ENCODE assay signal across 23 cellular contexts in the genomic region with DNA sequence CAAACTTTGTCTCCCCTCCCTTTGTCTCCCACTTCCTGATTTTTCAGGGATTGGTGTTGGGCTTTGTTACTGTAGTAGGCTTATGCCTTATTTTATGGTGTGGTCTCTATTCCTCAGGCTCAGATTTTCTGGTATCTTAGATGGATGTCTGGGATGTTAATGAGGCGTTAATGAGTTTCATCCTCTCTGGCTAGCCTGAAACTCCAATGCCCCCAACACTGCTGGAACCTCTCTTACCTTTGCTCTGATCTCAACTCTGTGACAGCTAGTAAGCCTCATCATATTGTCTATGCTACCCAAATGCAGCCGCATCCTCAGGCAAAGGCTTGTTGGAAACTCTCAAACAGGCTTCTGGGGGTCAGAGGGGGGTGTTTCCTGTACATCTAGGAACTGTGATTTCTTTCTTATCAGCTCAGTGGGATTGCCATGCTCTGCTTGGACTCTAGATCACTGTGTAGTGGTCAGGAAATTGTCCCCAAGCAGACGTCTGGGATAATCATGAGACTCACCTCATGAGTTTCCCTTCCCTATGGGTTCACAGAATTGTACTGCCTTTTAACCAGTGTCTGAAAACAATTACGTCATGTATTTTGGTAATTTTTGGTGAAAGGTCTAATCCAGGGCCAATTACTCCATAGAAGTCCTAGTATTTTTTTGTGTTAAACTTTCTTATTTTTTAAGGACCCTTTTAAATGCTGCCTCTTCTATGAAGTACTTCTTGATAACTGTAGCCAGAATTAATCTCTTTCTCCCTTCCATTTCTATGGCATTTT.
A peak's percentile ranks its signal among the peaks of the same experiment; 100 is the strongest.
DNase-seq lines count a peak whose midpoint lies in the region; ATAC-seq, FAIRE-seq and TF ChIP-seq lines count a peak whose summit lies in the region.
"Had no signal": no experiment of that assay in that cellular context is flagged by ENCODE, and none has a peak within 500 bp of the region (broad histone marks: within the 10 kb centered on the region; RNA-seq: fewer than 3 reads in every experiment).

No MANE protein-coding gene starts in this region.

- H3K9ac ChIP-seq in HepG2 (ENCODE audit: insufficient read depth, low read depth, low read length) (no peak overlapping the region), K562 (ENCODE audit: insufficient read depth in 1 of 2, low read depth in 2 of 2, low read length in 2 of 2) (no peak overlapping the region), mesenchymal stem cell (ENCODE audit: low read length) (no peak overlapping the region), Karpas-422 (ENCODE audit: low read length) (no peak overlapping the region)
- H3K9ac ChIP-seq: BLaER1, GM23248 had no signal

- no peak for TF ChIP-seq RAD21 in HepG2 (CRISPR knock-in tag; IDR thresholded peaks at IDR 0.05)
- no peak for TF ChIP-seq RAD21 in K562 (CRISPR knock-in tag; conservative IDR thresholded peaks at IDR 0.05 in 1 of 2, IDR thresholded peaks at IDR 0.05 in 1 of 2)

- POLR2A ChIA-PET in HepG2 (lab: Yijun Ruan, JAX) (no interaction called here), K562 (lab: Yijun Ruan, JAX) (no interaction called here)

- DNase-seq in HepG2 (ENCODE audit: low spot score) (no peak), right lobe of liver (no peak), K562 (ENCODE audit: extremely low read depth in 1 of 4, low spot score in 3 of 4) (no peak), mesenchymal stem cell (no peak), GM19239 (ENCODE audit: insufficient read length, low spot score) (no peak), Peyer's patch (no peak), Karpas-422 (no peak), H7 (no peak)
- DNase-seq: CD4-positive, CD25-positive, alpha-beta regulatory T cell; CD8-positive, alpha-beta memory T cell; DMS 273 treated with DMSO at 0.1 percent for 48 hours; DMS79; EL; GF-D8; GM23248; HCEC 1CT had no signal

- H4K8ac ChIP-seq in mesenchymal stem cell (ENCODE audit: low read length): no peak overlapping the region

- no peaks in the 10 kb centered on the region for H3K27me3 ChIP-seq in HepG2 (ENCODE audit: control insufficient read depth in 1 of 2, insufficient read depth in 2 of 2, low read length in 2 of 2)
- H3K27me3 ChIP-seq in right lobe of liver: no peaks in the 10 kb centered on the region
- peaks cover 2 to 5% of the 10 kb centered on the region in 2 experiments; a peak in 4 of 5 replicates for H3K27me3 ChIP-seq in K562 (ENCODE audit: control insufficient read depth in 2 of 2, insufficient read depth in 2 of 2, low read length in 2 of 2)
- H3K27me3 ChIP-seq in mesenchymal stem cell (ENCODE audit: control insufficient read depth in 1 of 2, insufficient read depth in 1 of 2, low read length in 2 of 2): peaks cover 0 to 3% of the 10 kb centered on the region in 2 experiments
- no peaks in the 10 kb centered on the region for H3K27me3 ChIP-seq in Peyer's patch
- no peaks in the 10 kb centered on the region for H3K27me3 ChIP-seq in Karpas-422 (ENCODE audit: low read length)
- H3K27me3 ChIP-seq in H7 (ENCODE audit: control insufficient read depth, insufficient read depth, low read length): no peaks in the 10 kb centered on the region
- H3K27me3 ChIP-seq: BLaER1 had no signal

- H3K4ac ChIP-seq in mesenchymal stem cell (ENCODE audit: low read depth in 1 of 2, low read length in 2 of 2): no peak overlapping the region

- H2BK120ac ChIP-seq in mesenchymal stem cell (ENCODE audit: low read depth, low read length): no peak overlapping the region

- no peak overlapping the region for H4K91ac ChIP-seq in mesenchymal stem cell (ENCODE audit: low read length)

- in situ Hi-C loops in HepG2 (cut with HindIII; ENCODE audit: extremely low pct_ligation_motif_present, low pct_unique_long_range_greater_than_20kb): no loop called here
- in situ Hi-C loops in K562 (cut with MboI): no loop called here

- no peak for TF ChIP-seq POLR2A in HepG2 (IDR thresholded peaks at IDR 0.05; ENCODE audit: insufficient read depth in 1 of 2, low read depth in 2 of 2, low read length in 2 of 2)
- no peak for TF ChIP-seq POLR2A in right lobe of liver (IDR thresholded peaks at IDR 0.05)
- TF ChIP-seq POLR2A in K562 (conservative IDR thresholded peaks at IDR 0.05): no peak
- TF ChIP-seq POLR2A in Peyer's patch (IDR thresholded peaks at IDR 0.05): no peak

- no peak overlapping the region for H3K18ac ChIP-seq in mesenchymal stem cell (ENCODE audit: low read depth in 1 of 2, low read length in 2 of 2)

- H3K79me2 ChIP-seq in HepG2 (ENCODE audit: insufficient read depth, low read length): no peaks in the 10 kb centered on the region
- H3K79me2 ChIP-seq in K562 (ENCODE audit: control insufficient read depth, insufficient read depth, low read length): no peaks in the 10 kb centered on the region
- H3K79me2 ChIP-seq in Karpas-422 (ENCODE audit: low read length): no peaks in the 10 kb centered on the region

- no peaks in the 10 kb centered on the region for H3K79me1 ChIP-seq in mesenchymal stem cell (replicated peaks; ENCODE audit: low read length, poor library complexity, severe bottlenecking)

- ATAC-seq in HepG2 (no peak), right lobe of liver (no peak), K562 (no peak)

- no TSS peak for BruUV-seq in HepG2 (replicated peaks; lab: Mats Ljungman, UMichigan)
- BruUV-seq in K562 (replicated peaks; lab: Mats Ljungman, UMichigan): no TSS peak

- no peaks in the 10 kb centered on the region for H3K9me1 ChIP-seq in K562 (ENCODE audit: control insufficient read depth, insufficient read depth, low read length)

- no peak overlapping the region for H2BK12ac ChIP-seq in mesenchymal stem cell (ENCODE audit: low read length in 2 of 2)

- no peak overlapping the region for H3K23ac ChIP-seq in mesenchymal stem cell (ENCODE audit: low read length in 2 of 2)

- H3K36me3 ChIP-seq in HepG2 (replicated peaks in 1 of 2; ENCODE audit: control insufficient read depth in 1 of 2, insufficient read depth in 2 of 2, low read length in 2 of 2): no peaks in the 10 kb centered on the region
- no peaks in the 10 kb centered on the region for H3K36me3 ChIP-seq in right lobe of liver
- H3K36me3 ChIP-seq in K562 (ENCODE audit: control insufficient read depth, insufficient read depth, low read length): no peaks in the 10 kb centered on the region
- H3K36me3 ChIP-seq in mesenchymal stem cell (ENCODE audit: control insufficient read depth in 1 of 2, insufficient read depth in 2 of 2, low read depth in 1 of 2, low read length in 2 of 2): no peaks in the 10 kb centered on the region
- H3K36me3 ChIP-seq in Peyer's patch: no peaks in the 10 kb centered on the region
- no peaks in the 10 kb centered on the region for H3K36me3 ChIP-seq in Karpas-422 (ENCODE audit: insufficient read depth, low read length)
- no peaks in the 10 kb centered on the region for H3K36me3 ChIP-seq in H7 (replicated peaks; ENCODE audit: control insufficient read depth, insufficient read depth, low read length)
- H3K36me3 ChIP-seq: BLaER1 had no signal

- H3K4me1 ChIP-seq in HepG2 (ENCODE audit: insufficient read depth, low read length) (no peaks in the 10 kb centered on the region), right lobe of liver (no peaks in the 10 kb centered on the region), K562 (replicated peaks in 1 of 2; ENCODE audit: control insufficient read depth in 2 of 2, insufficient read depth in 2 of 2, low read length in 2 of 2) (no peaks in the 10 kb centered on the region), mesenchymal stem cell (ENCODE audit: control insufficient read depth, insufficient read depth, low read depth, low read length) (no peaks in the 10 kb centered on the region), Peyer's patch (no peaks in the 10 kb centered on the region), Karpas-422 (ENCODE audit: low read length) (no peaks in the 10 kb centered on the region)
- H3K4me1 ChIP-seq: BLaER1 had no signal

- no peak overlapping the region for H2AFZ ChIP-seq in HepG2 (ENCODE audit: low read length)
- H2AFZ ChIP-seq in K562 (ENCODE audit: low read depth, low read length): no peak overlapping the region
- no peak overlapping the region for H2AFZ ChIP-seq in mesenchymal stem cell (ENCODE audit: low read depth, low read length)
- no peak overlapping the region for H2AFZ ChIP-seq in Karpas-422 (ENCODE audit: low read length)
- H2AFZ ChIP-seq: GM23248 had no signal

- H3K9me2 ChIP-seq in Karpas-422 (replicated peaks; ENCODE audit: insufficient read depth, low read length): no peaks in the 10 kb centered on the region

- no peak for TF ChIP-seq EP300 in HepG2 (IDR thresholded peaks at IDR 0.05; ENCODE audit: low read depth in 2 of 2, low read length in 2 of 2)
- no peak for TF ChIP-seq EP300 in HepG2 (CRISPR knock-in tag; IDR thresholded peaks at IDR 0.05; ENCODE audit: borderline replicate concordance)
- TF ChIP-seq EP300 in K562 (IDR thresholded peaks at IDR 0.05; ENCODE audit: low read length): no peak

- no peak overlapping the region for H2BK15ac ChIP-seq in mesenchymal stem cell (ENCODE audit: low read depth, poor library complexity, severe bottlenecking)

- H3K14ac ChIP-seq in mesenchymal stem cell (ENCODE audit: low read length in 2 of 2): no peak overlapping the region

- H3K27ac ChIP-seq in HepG2 (ENCODE audit: extremely low read length, insufficient read depth, low read length) (no peak overlapping the region), right lobe of liver (no peak overlapping the region), K562 (ENCODE audit: extremely low read depth, low read depth, low read length) (no peak overlapping the region), mesenchymal stem cell (ENCODE audit: low read length, poor library complexity, severe bottlenecking) (no peak overlapping the region), Peyer's patch (no peak overlapping the region), Karpas-422 (ENCODE audit: low read length) (no peak overlapping the region)
- H3K27ac ChIP-seq: 22Rv1, BLaER1, C4-2B, GM23248 had no signal

- no peaks in the 10 kb centered on the region for H3K9me3 ChIP-seq in HepG2 (ENCODE audit: low read length)
- H3K9me3 ChIP-seq in right lobe of liver: no peaks in the 10 kb centered on the region
- no peaks in the 10 kb centered on the region for H3K9me3 ChIP-seq in K562 (replicated peaks; ENCODE audit: control insufficient read depth, insufficient read depth, low read depth, low read length)
- H3K9me3 ChIP-seq in mesenchymal stem cell (ENCODE audit: control insufficient read depth, low read length): no peaks in the 10 kb centered on the region
- no peaks in the 10 kb centered on the region for H3K9me3 ChIP-seq in Peyer's patch
- H3K9me3 ChIP-seq in Karpas-422 (ENCODE audit: low read length): no peaks in the 10 kb centered on the region

- FAIRE-seq in HepG2 (lab: Jason Lieb, UNC) (no peak), K562 (lab: Jason Lieb, UNC) (no peak), GM19239 (lab: Jason Lieb, UNC) (no peak)
- FAIRE-seq: A204.1, D721Med, GM12892, H54 had no signal

- CTCF ChIA-PET in HepG2 (lab: Yijun Ruan, JAX; ENCODE audit: low intra/inter-chr PET ratio, low total read pairs): no interaction called here
- CTCF ChIA-PET in K562 (lab: Yijun Ruan, JAX; ENCODE audit: low intra/inter-chr PET ratio): interaction anchor here (0.5 kb wide), 1 partner anchor 12 kb away, joined by 3 read pairs; no protein-coding TSS in a partner anchor

- H3K4me2 ChIP-seq in HepG2 (ENCODE audit: low read depth, low read length) (no peak overlapping the region), K562 (ENCODE audit: insufficient read depth, low read length) (no peak overlapping the region), mesenchymal stem cell (ENCODE audit: low read length, poor library complexity, severe bottlenecking) (no peak overlapping the region), Karpas-422 (ENCODE audit: low read depth, low read length, poor library complexity, severe bottlenecking) (no peak overlapping the region)
- H3K4me2 ChIP-seq: BLaER1 had no signal

- peak overlapping the region; percentile 66 for H2BK5ac ChIP-seq in mesenchymal stem cell (ENCODE audit: low read depth, low read length, poor library complexity, severe bottlenecking)

- 2% methylated on average over 4 of the region's 4 CpGs for WGBS in HepG2 (ENCODE audit: low lambda C conversion rate)
- 29% methylated on average over 4 of the region's 4 CpGs for WGBS in right lobe of liver (ENCODE audit: insufficient coverage, low coverage, low lambda C conversion rate, missing lambda C conversion rate)
- WGBS in K562 (ENCODE audit: insufficient coverage, low coverage, missing lambda C conversion rate): 0% methylated on average over 4 of the region's 4 CpGs
- WGBS in mesenchymal stem cell: 64% methylated on average over 2 of the region's 4 CpGs

- H2AK5ac ChIP-seq in mesenchymal stem cell (ENCODE audit: low read length, severe bottlenecking): no peak overlapping the region

- no peaks in the 10 kb centered on the region for H4K20me1 ChIP-seq in HepG2 (ENCODE audit: insufficient read depth, low read length)
- H4K20me1 ChIP-seq in K562 (replicated peaks; ENCODE audit: control insufficient read depth, insufficient read depth, low read length): no peaks in the 10 kb centered on the region
- no peaks in the 10 kb centered on the region for H4K20me1 ChIP-seq in Karpas-422 (ENCODE audit: insufficient read depth, low read depth, low read length)
- H4K20me1 ChIP-seq: BLaER1 had no signal

- intact Hi-C loops in HepG2 (cut with micrococcal nuclease; ENCODE audit: unreplicated experiment): no loop called here
- intact Hi-C loops in right lobe of liver (cut with DNase I): no loop called here
- intact Hi-C loops in K562 (cut with micrococcal nuclease): no loop called here

- TF ChIP-seq CTCF in HepG2 (CRISPR knock-in tag; IDR thresholded peaks at IDR 0.05) (no peak), right lobe of liver (IDR thresholded peaks at IDR 0.05) (no peak), K562 (IDR thresholded peaks at IDR 0.05 in 2 of 3, conservative IDR thresholded peaks at IDR 0.05 in 1 of 3; ENCODE audit: insufficient read depth in 2 of 3, low read depth in 1 of 3, low read length in 3 of 3) (no peak), Peyer's patch (IDR thresholded peaks at IDR 0.05) (no peak)

- H3K4me3 ChIP-seq in HepG2 (replicated peaks in 1 of 3; ENCODE audit: insufficient read depth in 1 of 3, low read depth in 2 of 3, low read length in 3 of 3) (no peak overlapping the region), right lobe of liver (no peak overlapping the region), K562 (no peak overlapping the region), mesenchymal stem cell (ENCODE audit: insufficient read depth in 1 of 2, low read depth in 1 of 2, low read length in 2 of 2) (no peak overlapping the region), Peyer's patch (no peak overlapping the region), Karpas-422 (ENCODE audit: low read length) (no peak overlapping the region), H7 (ENCODE audit: insufficient read depth, low read depth, low read length) (no peak overlapping the region)
- H3K4me3 ChIP-seq: BLaER1, GM23248 had no signal
